ENCODE assay signal across 1 cellular context in genomic region chr10:93496322-93497041, GRCh38.
TF ChIP-seq lines count a peak whose summit lies in the region.

CEP55 (plus strand) TSS chr10:93496612; CDS start chr10:93500052, 3,440 bp downstream.

TF ChIP-seq in GM12878, 131 proteins besides CTCF, POLR2A, EP300 and RAD21 (continued from another document and continues in another):
- TF ChIP-seq BCL3 (IDR thresholded peaks at IDR 0.05; ENCODE audit: borderline replicate concordance, insufficient read depth, low read depth, low read length, poor library complexity, severe bottlenecking) = no peak
- peak; percentile 83 for TF ChIP-seq GABPA (IDR thresholded peaks at IDR 0.05; ENCODE audit: low read depth)
- no peak for TF ChIP-seq NR2C1 (IDR thresholded peaks at IDR 0.05)
- no peak for TF ChIP-seq SREBF2 (IDR thresholded peaks at IDR 0.05; ENCODE audit: low read length)
- TF ChIP-seq ZBTB33 (IDR thresholded peaks at IDR 0.05) = no peak
- TF ChIP-seq ELK1 (IDR thresholded peaks at IDR 0.05; ENCODE audit: low read depth, low read length) = 0 out of 2 replicates have a peak, but pooled peaks have one; percentile 40
- TF ChIP-seq SRF (IDR thresholded peaks at IDR 0.05; ENCODE audit: low read depth in 2 of 2, low read length in 2 of 2) = no peak
- TF ChIP-seq ATF7 (IDR thresholded peaks at IDR 0.05; ENCODE audit: low read depth) = no peak
- TF ChIP-seq, protein P1, sequence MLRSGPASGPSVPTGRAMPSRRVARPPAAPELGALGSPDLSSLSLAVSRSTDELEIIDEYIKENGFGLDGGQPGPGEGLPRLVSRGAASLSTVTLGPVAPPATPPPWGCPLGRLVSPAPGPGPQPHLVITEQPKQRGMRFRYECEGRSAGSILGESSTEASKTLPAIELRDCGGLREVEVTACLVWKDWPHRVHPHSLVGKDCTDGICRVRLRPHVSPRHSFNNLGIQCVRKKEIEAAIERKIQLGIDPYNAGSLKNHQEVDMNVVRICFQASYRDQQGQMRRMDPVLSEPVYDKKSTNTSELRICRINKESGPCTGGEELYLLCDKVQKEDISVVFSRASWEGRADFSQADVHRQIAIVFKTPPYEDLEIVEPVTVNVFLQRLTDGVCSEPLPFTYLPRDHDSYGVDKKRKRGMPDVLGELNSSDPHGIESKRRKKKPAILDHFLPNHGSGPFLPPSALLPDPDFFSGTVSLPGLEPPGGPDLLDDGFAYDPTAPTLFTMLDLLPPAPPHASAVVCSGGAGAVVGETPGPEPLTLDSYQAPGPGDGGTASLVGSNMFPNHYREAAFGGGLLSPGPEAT (IDR thresholded peaks at IDR 0.05; ENCODE audit: low read depth) = 0 out of 2 replicates have a peak, but pooled peaks have one; percentile 25
- no peak for TF ChIP-seq BMI1 (IDR thresholded peaks at IDR 0.05; ENCODE audit: borderline replicate concordance)
- no peak for TF ChIP-seq IRF5 (IDR thresholded peaks at IDR 0.05; ENCODE audit: borderline replicate concordance)
- TF ChIP-seq E2F4 (IDR thresholded peaks at IDR 0.05; ENCODE audit: low read depth, low read length) = peak; percentile 97
- TF ChIP-seq NBN (IDR thresholded peaks at IDR 0.05) = no peak
- no peak for TF ChIP-seq ZNF217 (IDR thresholded peaks at IDR 0.05)
- no peak for TF ChIP-seq JUNB (IDR thresholded peaks at IDR 0.05)
- no peak; the same call in 1 of the 2 replicates for TF ChIP-seq IRF3 (IDR thresholded peaks at IDR 0.05)
- TF ChIP-seq USF2 (IDR thresholded peaks at IDR 0.05; ENCODE audit: borderline replicate concordance, low read depth, low read length) = no peak
- peak; percentile 73 for TF ChIP-seq FOXM1 (IDR thresholded peaks at IDR 0.05; ENCODE audit: low read depth, low read length)
- TF ChIP-seq NKRF (conservative IDR thresholded peaks at IDR 0.05) = peak; percentile 100
- no peak for TF ChIP-seq NFXL1 (IDR thresholded peaks at IDR 0.05; ENCODE audit: borderline replicate concordance)
- TF ChIP-seq, protein P2, sequence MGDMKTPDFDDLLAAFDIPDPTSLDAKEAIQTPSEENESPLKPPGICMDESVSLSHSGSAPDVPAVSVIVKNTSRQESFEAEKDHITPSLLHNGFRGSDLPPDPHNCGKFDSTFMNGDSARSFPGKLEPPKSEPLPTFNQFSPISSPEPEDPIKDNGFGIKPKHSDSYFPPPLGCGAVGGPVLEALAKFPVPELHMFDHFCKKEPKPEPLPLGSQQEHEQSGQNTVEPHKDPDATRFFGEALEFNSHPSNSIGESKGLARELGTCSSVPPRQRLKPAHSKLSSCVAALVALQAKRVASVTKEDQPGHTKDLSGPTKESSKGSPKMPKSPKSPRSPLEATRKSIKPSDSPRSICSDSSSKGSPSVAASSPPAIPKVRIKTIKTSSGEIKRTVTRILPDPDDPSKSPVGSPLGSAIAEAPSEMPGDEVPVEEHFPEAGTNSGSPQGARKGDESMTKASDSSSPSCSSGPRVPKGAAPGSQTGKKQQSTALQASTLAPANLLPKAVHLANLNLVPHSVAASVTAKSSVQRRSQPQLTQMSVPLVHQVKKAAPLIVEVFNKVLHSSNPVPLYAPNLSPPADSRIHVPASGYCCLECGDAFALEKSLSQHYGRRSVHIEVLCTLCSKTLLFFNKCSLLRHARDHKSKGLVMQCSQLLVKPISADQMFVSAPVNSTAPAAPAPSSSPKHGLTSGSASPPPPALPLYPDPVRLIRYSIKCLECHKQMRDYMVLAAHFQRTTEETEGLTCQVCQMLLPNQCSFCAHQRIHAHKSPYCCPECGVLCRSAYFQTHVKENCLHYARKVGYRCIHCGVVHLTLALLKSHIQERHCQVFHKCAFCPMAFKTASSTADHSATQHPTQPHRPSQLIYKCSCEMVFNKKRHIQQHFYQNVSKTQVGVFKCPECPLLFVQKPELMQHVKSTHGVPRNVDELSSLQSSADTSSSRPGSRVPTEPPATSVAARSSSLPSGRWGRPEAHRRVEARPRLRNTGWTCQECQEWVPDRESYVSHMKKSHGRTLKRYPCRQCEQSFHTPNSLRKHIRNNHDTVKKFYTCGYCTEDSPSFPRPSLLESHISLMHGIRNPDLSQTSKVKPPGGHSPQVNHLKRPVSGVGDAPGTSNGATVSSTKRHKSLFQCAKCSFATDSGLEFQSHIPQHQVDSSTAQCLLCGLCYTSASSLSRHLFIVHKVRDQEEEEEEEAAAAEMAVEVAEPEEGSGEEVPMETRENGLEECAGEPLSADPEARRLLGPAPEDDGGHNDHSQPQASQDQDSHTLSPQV (IDR thresholded peaks at IDR 0.05) = no peak
- TF ChIP-seq, protein P3, sequence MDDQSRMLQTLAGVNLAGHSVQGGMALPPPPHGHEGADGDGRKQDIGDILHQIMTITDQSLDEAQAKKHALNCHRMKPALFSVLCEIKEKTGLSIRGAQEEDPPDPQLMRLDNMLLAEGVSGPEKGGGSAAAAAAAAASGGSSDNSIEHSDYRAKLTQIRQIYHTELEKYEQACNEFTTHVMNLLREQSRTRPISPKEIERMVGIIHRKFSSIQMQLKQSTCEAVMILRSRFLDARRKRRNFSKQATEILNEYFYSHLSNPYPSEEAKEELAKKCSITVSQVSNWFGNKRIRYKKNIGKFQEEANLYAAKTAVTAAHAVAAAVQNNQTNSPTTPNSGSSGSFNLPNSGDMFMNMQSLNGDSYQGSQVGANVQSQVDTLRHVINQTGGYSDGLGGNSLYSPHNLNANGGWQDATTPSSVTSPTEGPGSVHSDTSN (IDR thresholded peaks at IDR 0.05; ENCODE audit: insufficient replicate concordance, low read depth, low read length) = no peak
- no peak for TF ChIP-seq ZNF207 (IDR thresholded peaks at IDR 0.05; ENCODE audit: borderline replicate concordance)
- no peak for TF ChIP-seq RAD51 (IDR thresholded peaks at IDR 0.05)
- TF ChIP-seq ZSCAN29 (IDR thresholded peaks at IDR 0.05) = no peak
- TF ChIP-seq CEBPZ (IDR thresholded peaks at IDR 0.05; ENCODE audit: low read depth, low read length) = no peak
- no peak for TF ChIP-seq MEF2B (IDR thresholded peaks at IDR 0.05; ENCODE audit: partially characterized antibody, poor library complexity, severe bottlenecking)
- no peak for TF ChIP-seq CBX3 (IDR thresholded peaks at IDR 0.05; ENCODE audit: borderline replicate concordance, low read depth)
- peak; percentile 89; the same call in 1 of the 2 replicates for TF ChIP-seq RB1 (IDR thresholded peaks at IDR 0.05; ENCODE audit: borderline replicate concordance)
- no peak for TF ChIP-seq NR2C2 (IDR thresholded peaks at IDR 0.05; ENCODE audit: borderline replicate concordance, control insufficient read depth, insufficient read length, low read depth)
